ENCODE assay signal across 1 cellular context in the genomic region with DNA sequence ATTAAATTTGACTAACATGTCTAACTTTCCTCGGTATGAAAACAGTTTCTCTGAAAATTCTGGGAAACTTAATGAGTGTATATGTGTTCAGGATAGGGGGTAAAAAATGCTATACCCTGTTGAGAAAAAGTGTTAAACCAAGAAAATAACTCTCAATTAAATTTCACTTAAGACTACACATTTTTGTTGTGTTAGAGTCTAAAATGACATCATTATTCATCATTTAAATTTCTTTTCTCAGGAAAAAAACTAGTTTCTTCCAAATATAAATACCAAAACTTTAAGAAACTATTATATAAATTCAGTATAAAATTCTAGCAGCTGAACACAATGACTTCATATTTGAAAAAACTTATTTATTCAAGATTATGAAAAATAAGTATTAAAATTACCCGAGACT.
TF ChIP-seq lines count a peak whose summit lies in the region.

No MANE protein-coding gene starts in this region.

TF ChIP-seq in K562, 482 proteins besides CTCF, POLR2A, EP300 and RAD21:
- TF ChIP-seq, protein P1, sequence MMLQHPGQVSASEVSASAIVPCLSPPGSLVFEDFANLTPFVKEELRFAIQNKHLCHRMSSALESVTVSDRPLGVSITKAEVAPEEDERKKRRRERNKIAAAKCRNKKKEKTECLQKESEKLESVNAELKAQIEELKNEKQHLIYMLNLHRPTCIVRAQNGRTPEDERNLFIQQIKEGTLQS (IDR thresholded peaks at IDR 0.05), result peak; percentile 35; the same call in 1 of the 2 replicates
- TF ChIP-seq, protein P1 (CRISPR knock-in tag; conservative IDR thresholded peaks at IDR 0.05), result no peak
- no peak for TF ChIP-seq SRSF7 (optimal IDR thresholded peaks at IDR 0.05; ENCODE audit: low read depth, low read length)
